1 cellular context compared by ENCODE assay signal in the genomic region with DNA sequence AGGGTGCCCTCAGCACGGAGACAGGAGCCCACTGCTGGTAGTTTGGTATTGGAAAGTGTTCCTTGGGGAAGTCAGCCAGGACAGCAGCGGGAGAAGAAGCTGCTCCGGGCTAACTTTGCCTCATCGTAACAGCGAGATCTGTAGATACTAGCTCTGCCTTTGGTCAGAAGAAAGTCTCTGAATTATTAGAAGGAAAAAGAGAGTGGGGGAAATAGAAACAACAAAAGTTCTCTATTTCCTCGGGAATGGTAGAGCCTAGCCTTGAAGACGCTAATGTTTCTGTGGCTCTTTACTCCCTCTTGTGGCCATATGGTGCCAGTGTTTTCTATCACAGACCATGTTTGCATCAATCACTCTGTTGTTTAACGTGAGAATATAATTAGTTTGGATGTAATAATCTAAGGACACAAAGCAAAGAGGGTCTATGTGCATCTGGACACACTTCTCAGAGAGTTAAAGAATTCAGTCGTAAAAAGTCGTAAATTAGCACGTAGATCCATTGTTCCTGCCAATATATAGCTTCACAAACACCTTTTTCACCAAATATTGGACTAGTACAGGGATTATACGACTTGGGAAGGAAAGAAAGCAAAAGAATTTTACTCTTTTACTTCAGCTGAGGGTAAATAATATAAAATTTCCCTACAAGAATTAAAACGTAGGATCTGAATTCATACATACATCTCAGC.
A peak's percentile ranks its signal among the peaks of the same experiment; 100 is the strongest.
TF ChIP-seq lines count a peak whose summit lies in the region.

No MANE protein-coding gene starts in this region.

TF ChIP-seq in K562, 482 proteins besides CTCF, POLR2A, EP300 and RAD21 (continued from another document and continues in another):
- TF ChIP-seq HINFP (tag; conservative IDR thresholded peaks at IDR 0.05; ENCODE audit: low read depth) (no peak), E2F3 (CRISPR knock-in tag; IDR thresholded peaks at IDR 0.05) (no peak), SFPQ (IDR thresholded peaks at IDR 0.05; ENCODE audit: low read depth, low read length) (no peak), ZC3H4 (CRISPR knock-in tag; IDR thresholded peaks at IDR 0.05; ENCODE audit: borderline replicate concordance) (no peak), SMAD4 (CRISPR knock-in tag; conservative IDR thresholded peaks at IDR 0.05) (0 out of 2 replicates have a peak, but pooled peaks have one; percentile 18), ARNT (IDR thresholded peaks at IDR 0.05) (no peak), ZFX (CRISPR knock-in tag; IDR thresholded peaks at IDR 0.05) (no peak), ZNF24 (IDR thresholded peaks at IDR 0.05) (no peak), TAL1 (IDR thresholded peaks at IDR 0.05) (no peak), SMAD1 (IDR thresholded peaks at IDR 0.05; ENCODE audit: low read depth, low read length, partially characterized antibody) (no peak), FOXA1 (IDR thresholded peaks at IDR 0.05; ENCODE audit: borderline replicate concordance) (no peak), SAP30 (IDR thresholded peaks at IDR 0.05; ENCODE audit: borderline replicate concordance, insufficient read depth, low read depth, low read length, poor library complexity, severe bottlenecking) (no peak), ZNF165 (CRISPR knock-in tag; IDR thresholded peaks at IDR 0.05; ENCODE audit: borderline replicate concordance) (no peak), KDM4B (IDR thresholded peaks at IDR 0.05; ENCODE audit: borderline replicate concordance in 2 of 2, low read depth in 1 of 2) (no peak), SUPT5H (IDR thresholded peaks at IDR 0.05) (no peak), RUNX1 (IDR thresholded peaks at IDR 0.05; ENCODE audit: low read depth) (no peak), ZNF41 (CRISPR knock-in tag; conservative IDR thresholded peaks at IDR 0.05) (no peak), ARID1B (IDR thresholded peaks at IDR 0.05) (no peak), KLF10 (CRISPR knock-in tag; IDR thresholded peaks at IDR 0.05) (no peak), AFF1 (IDR thresholded peaks at IDR 0.05; ENCODE audit: low read depth in 1 of 2, partially characterized antibody in 2 of 2) (peak in 1 of 2 experiments; percentile 66), JUN (IDR thresholded peaks at IDR 0.05; ENCODE audit: borderline replicate concordance, low read depth, low read length) (no peak), JUN (CRISPR knock-in tag; IDR thresholded peaks at IDR 0.05; ENCODE audit: borderline replicate concordance) (no peak), RCOR1 (IDR thresholded peaks at IDR 0.05; ENCODE audit: borderline replicate concordance in 1 of 2, low read depth in 2 of 2, low read length in 2 of 2) (no peak), ZZZ3 (IDR thresholded peaks at IDR 0.05) (0 out of 2 replicates have a peak, but pooled peaks have one; percentile 56), THRAP3 (IDR thresholded peaks at IDR 0.05; ENCODE audit: borderline replicate concordance) (no peak), MCM5 (IDR thresholded peaks at IDR 0.05; ENCODE audit: low read depth) (no peak), ZNF586 (CRISPR knock-in tag; conservative IDR thresholded peaks at IDR 0.05) (no peak), TBP (optimal IDR thresholded peaks at IDR 0.05; ENCODE audit: low read depth, low read length) (no peak), ZKSCAN3 (CRISPR knock-in tag; IDR thresholded peaks at IDR 0.05) (no peak), FUS (optimal IDR thresholded peaks at IDR 0.05; ENCODE audit: low read depth, low read length) (no peak), MXI1 (IDR thresholded peaks at IDR 0.05; ENCODE audit: low read depth, low read length) (no peak), SMC3 (conservative IDR thresholded peaks at IDR 0.05; ENCODE audit: insufficient read depth, low read depth, low read length) (peak; percentile 66), ZNF780A (CRISPR knock-in tag; IDR thresholded peaks at IDR 0.05) (no peak), ZNF76 (CRISPR knock-in tag; IDR thresholded peaks at IDR 0.05; ENCODE audit: borderline replicate concordance) (no peak), NR2C2 (CRISPR knock-in tag; IDR thresholded peaks at IDR 0.05) (no peak), NR2C2 (tag; IDR thresholded peaks at IDR 0.05) (no peak)
- TF ChIP-seq, protein P1, sequence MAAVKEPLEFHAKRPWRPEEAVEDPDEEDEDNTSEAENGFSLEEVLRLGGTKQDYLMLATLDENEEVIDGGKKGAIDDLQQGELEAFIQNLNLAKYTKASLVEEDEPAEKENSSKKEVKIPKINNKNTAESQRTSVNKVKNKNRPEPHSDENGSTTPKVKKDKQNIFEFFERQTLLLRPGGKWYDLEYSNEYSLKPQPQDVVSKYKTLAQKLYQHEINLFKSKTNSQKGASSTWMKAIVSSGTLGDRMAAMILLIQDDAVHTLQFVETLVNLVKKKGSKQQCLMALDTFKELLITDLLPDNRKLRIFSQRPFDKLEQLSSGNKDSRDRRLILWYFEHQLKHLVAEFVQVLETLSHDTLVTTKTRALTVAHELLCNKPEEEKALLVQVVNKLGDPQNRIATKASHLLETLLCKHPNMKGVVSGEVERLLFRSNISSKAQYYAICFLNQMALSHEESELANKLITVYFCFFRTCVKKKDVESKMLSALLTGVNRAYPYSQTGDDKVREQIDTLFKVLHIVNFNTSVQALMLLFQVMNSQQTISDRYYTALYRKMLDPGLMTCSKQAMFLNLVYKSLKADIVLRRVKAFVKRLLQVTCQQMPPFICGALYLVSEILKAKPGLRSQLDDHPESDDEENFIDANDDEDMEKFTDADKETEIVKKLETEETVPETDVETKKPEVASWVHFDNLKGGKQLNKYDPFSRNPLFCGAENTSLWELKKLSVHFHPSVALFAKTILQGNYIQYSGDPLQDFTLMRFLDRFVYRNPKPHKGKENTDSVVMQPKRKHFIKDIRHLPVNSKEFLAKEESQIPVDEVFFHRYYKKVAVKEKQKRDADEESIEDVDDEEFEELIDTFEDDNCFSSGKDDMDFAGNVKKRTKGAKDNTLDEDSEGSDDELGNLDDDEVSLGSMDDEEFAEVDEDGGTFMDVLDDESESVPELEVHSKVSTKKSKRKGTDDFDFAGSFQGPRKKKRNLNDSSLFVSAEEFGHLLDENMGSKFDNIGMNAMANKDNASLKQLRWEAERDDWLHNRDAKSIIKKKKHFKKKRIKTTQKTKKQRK (IDR thresholded peaks at IDR 0.05; ENCODE audit: borderline replicate concordance, low read depth, low read length), result no peak
- TF ChIP-seq, protein P2, sequence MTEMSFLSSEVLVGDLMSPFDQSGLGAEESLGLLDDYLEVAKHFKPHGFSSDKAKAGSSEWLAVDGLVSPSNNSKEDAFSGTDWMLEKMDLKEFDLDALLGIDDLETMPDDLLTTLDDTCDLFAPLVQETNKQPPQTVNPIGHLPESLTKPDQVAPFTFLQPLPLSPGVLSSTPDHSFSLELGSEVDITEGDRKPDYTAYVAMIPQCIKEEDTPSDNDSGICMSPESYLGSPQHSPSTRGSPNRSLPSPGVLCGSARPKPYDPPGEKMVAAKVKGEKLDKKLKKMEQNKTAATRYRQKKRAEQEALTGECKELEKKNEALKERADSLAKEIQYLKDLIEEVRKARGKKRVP (CRISPR knock-in tag; IDR thresholded peaks at IDR 0.05), result peak; percentile 19; the same call in 1 of the 2 replicates
- TF ChIP-seq, protein P3, sequence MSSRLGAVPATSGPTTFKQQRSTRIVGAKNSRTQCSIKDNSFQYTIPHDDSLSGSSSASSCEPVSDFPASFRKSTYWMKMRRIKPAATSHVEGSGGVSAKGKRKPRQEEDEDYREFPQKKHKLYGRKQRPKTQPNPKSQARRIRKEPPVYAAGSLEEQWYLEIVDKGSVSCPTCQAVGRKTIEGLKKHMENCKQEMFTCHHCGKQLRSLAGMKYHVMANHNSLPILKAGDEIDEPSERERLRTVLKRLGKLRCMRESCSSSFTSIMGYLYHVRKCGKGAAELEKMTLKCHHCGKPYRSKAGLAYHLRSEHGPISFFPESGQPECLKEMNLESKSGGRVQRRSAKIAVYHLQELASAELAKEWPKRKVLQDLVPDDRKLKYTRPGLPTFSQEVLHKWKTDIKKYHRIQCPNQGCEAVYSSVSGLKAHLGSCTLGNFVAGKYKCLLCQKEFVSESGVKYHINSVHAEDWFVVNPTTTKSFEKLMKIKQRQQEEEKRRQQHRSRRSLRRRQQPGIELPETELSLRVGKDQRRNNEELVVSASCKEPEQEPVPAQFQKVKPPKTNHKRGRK (tag; IDR thresholded peaks at IDR 0.05), result no peak
- TF ChIP-seq, protein P4, sequence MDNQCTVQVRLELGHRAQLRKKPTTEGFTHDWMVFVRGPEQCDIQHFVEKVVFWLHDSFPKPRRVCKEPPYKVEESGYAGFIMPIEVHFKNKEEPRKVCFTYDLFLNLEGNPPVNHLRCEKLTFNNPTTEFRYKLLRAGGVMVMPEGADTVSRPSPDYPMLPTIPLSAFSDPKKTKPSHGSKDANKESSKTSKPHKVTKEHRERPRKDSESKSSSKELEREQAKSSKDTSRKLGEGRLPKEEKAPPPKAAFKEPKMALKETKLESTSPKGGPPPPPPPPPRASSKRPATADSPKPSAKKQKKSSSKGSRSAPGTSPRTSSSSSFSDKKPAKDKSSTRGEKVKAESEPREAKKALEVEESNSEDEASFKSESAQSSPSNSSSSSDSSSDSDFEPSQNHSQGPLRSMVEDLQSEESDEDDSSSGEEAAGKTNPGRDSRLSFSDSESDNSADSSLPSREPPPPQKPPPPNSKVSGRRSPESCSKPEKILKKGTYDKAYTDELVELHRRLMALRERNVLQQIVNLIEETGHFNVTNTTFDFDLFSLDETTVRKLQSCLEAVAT (IDR thresholded peaks at IDR 0.05), result no peak
- TF ChIP-seq, protein P5, sequence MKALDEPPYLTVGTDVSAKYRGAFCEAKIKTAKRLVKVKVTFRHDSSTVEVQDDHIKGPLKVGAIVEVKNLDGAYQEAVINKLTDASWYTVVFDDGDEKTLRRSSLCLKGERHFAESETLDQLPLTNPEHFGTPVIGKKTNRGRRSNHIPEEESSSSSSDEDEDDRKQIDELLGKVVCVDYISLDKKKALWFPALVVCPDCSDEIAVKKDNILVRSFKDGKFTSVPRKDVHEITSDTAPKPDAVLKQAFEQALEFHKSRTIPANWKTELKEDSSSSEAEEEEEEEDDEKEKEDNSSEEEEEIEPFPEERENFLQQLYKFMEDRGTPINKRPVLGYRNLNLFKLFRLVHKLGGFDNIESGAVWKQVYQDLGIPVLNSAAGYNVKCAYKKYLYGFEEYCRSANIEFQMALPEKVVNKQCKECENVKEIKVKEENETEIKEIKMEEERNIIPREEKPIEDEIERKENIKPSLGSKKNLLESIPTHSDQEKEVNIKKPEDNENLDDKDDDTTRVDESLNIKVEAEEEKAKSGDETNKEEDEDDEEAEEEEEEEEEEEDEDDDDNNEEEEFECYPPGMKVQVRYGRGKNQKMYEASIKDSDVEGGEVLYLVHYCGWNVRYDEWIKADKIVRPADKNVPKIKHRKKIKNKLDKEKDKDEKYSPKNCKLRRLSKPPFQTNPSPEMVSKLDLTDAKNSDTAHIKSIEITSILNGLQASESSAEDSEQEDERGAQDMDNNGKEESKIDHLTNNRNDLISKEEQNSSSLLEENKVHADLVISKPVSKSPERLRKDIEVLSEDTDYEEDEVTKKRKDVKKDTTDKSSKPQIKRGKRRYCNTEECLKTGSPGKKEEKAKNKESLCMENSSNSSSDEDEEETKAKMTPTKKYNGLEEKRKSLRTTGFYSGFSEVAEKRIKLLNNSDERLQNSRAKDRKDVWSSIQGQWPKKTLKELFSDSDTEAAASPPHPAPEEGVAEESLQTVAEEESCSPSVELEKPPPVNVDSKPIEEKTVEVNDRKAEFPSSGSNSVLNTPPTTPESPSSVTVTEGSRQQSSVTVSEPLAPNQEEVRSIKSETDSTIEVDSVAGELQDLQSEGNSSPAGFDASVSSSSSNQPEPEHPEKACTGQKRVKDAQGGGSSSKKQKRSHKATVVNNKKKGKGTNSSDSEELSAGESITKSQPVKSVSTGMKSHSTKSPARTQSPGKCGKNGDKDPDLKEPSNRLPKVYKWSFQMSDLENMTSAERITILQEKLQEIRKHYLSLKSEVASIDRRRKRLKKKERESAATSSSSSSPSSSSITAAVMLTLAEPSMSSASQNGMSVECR (CRISPR knock-in tag; IDR thresholded peaks at IDR 0.05), result no peak
